Comparison of ENCODE assay signal across 30 cellular contexts in the genomic region with DNA sequence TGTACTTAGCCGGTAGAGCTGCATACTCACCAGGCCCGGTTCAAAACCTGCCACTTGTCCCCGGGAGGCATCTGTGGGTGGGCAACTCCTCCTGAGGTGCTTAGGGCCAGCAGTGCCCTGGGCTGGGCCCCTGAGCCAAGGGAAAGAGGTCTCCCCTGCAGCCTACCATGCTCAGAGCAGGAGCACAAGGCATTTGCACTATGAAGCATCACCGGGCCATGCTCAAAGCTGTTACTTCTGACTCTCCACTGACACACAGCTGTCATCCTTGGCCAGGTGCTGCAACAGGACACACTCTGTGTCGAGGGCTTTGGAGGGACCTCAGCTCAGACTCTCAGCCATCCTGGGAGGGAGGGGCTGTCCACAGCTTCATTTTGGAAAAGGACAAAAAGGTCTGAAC. TPM values are rescaled to one million over a fixed set of nuclear protein-coding genes. Genes with fewer than 3 reads are reported as not detected.
DNase-seq lines count a peak whose midpoint lies in the region; ATAC-seq, FAIRE-seq and TF ChIP-seq lines count a peak whose summit lies in the region.
"Had no signal": no experiment of that assay in that cellular context is flagged by ENCODE, and none has a peak within 500 bp of the region (broad histone marks: within the 10 kb centered on the region; RNA-seq: fewer than 3 reads in every experiment).

No MANE protein-coding gene starts in this region.

- no peak overlapping the region for H2AFZ ChIP-seq in neural progenitor cell (replicated peaks)

- no peaks in the 10 kb centered on the region for H3F3A ChIP-seq in neural progenitor cell (ENCODE audit: low read depth)

- H3K4me3 ChIP-seq in neural progenitor cell: no peak overlapping the region
- H3K4me3 ChIP-seq: BLaER1 treated with 17β-estradiol and CSF1 and Interleukin-3, amounts not matched to agents 10 nM and 100 nM; K562; SK-N-MC had no signal

- H3K9ac ChIP-seq in neural progenitor cell: no peak overlapping the region
- H3K9ac ChIP-seq: BLaER1 treated with 17β-estradiol and CSF1 and Interleukin-3, amounts not matched to agents 10 nM and 100 nM had no signal

- peaks cover 9% of the 10 kb centered on the region for H3K4me1 ChIP-seq in neural progenitor cell

- H3K27me3 ChIP-seq in neural progenitor cell: no peaks in the 10 kb centered on the region
- H3K27me3 ChIP-seq: BLaER1 treated with 17β-estradiol and CSF1 and Interleukin-3, amounts not matched to agents 10 nM and 100 nM had no signal

- H3K36me3 ChIP-seq in neural progenitor cell: no peaks in the 10 kb centered on the region
- H3K36me3 ChIP-seq: BLaER1 treated with 17β-estradiol and CSF1 and Interleukin-3, amounts not matched to agents 10 nM and 100 nM had no signal

- no peaks in the 10 kb centered on the region for H3K79me2 ChIP-seq in neural progenitor cell (ENCODE audit: low read depth)

- H3K9me3 Mint-ChIP-seq in activated T-helper 17 cell treated with anti-CD3 and anti-CD28 coated beads, Interleukin-2, amount 50 U/mL, for 72 hours: no peaks in the 10 kb centered on the region
- H3K9me3 Mint-ChIP-seq in neural progenitor cell: no peaks in the 10 kb centered on the region
- H3K9me3 Mint-ChIP-seq: CD4-positive, alpha-beta T cell had no signal

- FAIRE-seq in HTR-8/SVneo (lab: Jason Lieb, UNC): peak; percentile 44
- FAIRE-seq: D721Med, G401.6 had no signal

- H3K36me3 Mint-ChIP-seq in activated T-helper 17 cell treated with anti-CD3 and anti-CD28 coated beads, Interleukin-2, amount 50 U/mL, for 72 hours (ENCODE audit: low read depth): no peaks in the 10 kb centered on the region
- no peaks in the 10 kb centered on the region for H3K36me3 Mint-ChIP-seq in neural progenitor cell

- H3K4me3 Mint-ChIP-seq in activated T-helper 17 cell treated with anti-CD3 and anti-CD28 coated beads, Interleukin-2, amount 50 U/mL, for 72 hours: no peak overlapping the region
- H3K4me3 Mint-ChIP-seq in neural progenitor cell: no peak overlapping the region
- H3K4me3 Mint-ChIP-seq: CD4-positive, alpha-beta T cell had no signal

- H3K9me3 ChIP-seq in neural progenitor cell (ENCODE audit: low read depth): no peaks in the 10 kb centered on the region
- H3K9me3 ChIP-seq: BLaER1 treated with 17β-estradiol and CSF1 and Interleukin-3, amounts not matched to agents 10 nM and 100 nM had no signal

- ATAC-seq in activated T-helper 17 cell treated with anti-CD3 and anti-CD28 coated beads, Interleukin-2, amount 50 U/mL, for 72 hours (replicated peaks): peak; percentile 11
- ATAC-seq in HG02610 (IDR thresholded peaks at IDR 0.05; ENCODE audit: unreplicated experiment): no peak
- ATAC-seq: K562 had no signal

- H3K4me2 ChIP-seq in neural progenitor cell: no peak overlapping the region
- H3K4me2 ChIP-seq: BLaER1 treated with 17β-estradiol and CSF1 and Interleukin-3, amounts not matched to agents 10 nM and 100 nM had no signal

- H3K27me3 Mint-ChIP-seq in activated T-helper 17 cell treated with anti-CD3 and anti-CD28 coated beads, Interleukin-2, amount 50 U/mL, for 72 hours: peaks cover 10% of the 10 kb centered on the region
- peaks cover 2% of the 10 kb centered on the region for H3K27me3 Mint-ChIP-seq in neural progenitor cell (ENCODE audit: insufficient read depth, low read depth)

- no peak for TF ChIP-seq CTCF in neural progenitor cell (IDR thresholded peaks at IDR 0.05)

- DNase-seq in NCI-H2171 treated with DMSO at 0.1 percent for 48 hours (lab: John Stamatoyannopoulos, UW): peak; percentile 44
- DNase-seq in NCI-H2171 (lab: John Stamatoyannopoulos, UW): no peak
- no peak for DNase-seq in HTR-8/SVneo (ENCODE audit: insufficient read length, low spot score)
- DNase-seq in neural progenitor cell (ENCODE audit: low spot score): no peak
- no peak for DNase-seq in KG1 (lab: John Stamatoyannopoulos, UW)
- no peak for DNase-seq in AG08396 (ENCODE audit: low spot score)
- DNase-seq: 8988T; AML-193; CD4-positive, alpha-beta T cell; MV-4-11; NCI-H1105 treated with DMSO at 0.1 percent for 48 hours; NCI-H146; NCI-H2029; NCI-H226; NCI-H510A; NCI-H748 treated with DMSO at 0.1 percent for 48 hours; RPMI8226; SIG-M5 had no signal

- no peaks in the 10 kb centered on the region for H4K20me1 ChIP-seq in neural progenitor cell (ENCODE audit: low read depth)

- H3K27ac Mint-ChIP-seq in activated T-helper 17 cell treated with anti-CD3 and anti-CD28 coated beads, Interleukin-2, amount 50 U/mL, for 72 hours: no peak overlapping the region
- peak overlapping the region; percentile 88 for H3K27ac Mint-ChIP-seq in neural progenitor cell
- H3K27ac Mint-ChIP-seq: CD4-positive, alpha-beta T cell had no signal

- H3K27ac ChIP-seq in neural progenitor cell: no peak overlapping the region
- H3K27ac ChIP-seq: BLaER1 treated with 17β-estradiol and CSF1 and Interleukin-3, amounts not matched to agents 10 nM and 100 nM; HL-60; SK-N-MC had no signal

- H3K4me1 Mint-ChIP-seq in activated T-helper 17 cell treated with anti-CD3 and anti-CD28 coated beads, Interleukin-2, amount 50 U/mL, for 72 hours: no peaks in the 10 kb centered on the region
- peaks cover 28% of the 10 kb centered on the region for H3K4me1 Mint-ChIP-seq in neural progenitor cell

RNA-seq across cellular contexts. Expression of a gene that starts 37.2 kb away (rescaled TPM):
- not detected for total RNA-seq in activated T-helper 17 cell treated with anti-CD3 and anti-CD28 coated beads, Interleukin-2, amount 50 U/mL, for 72 hours
- total RNA-seq in neural progenitor cell (ENCODE audit: low replicate concordance): not detected in 2 replicates
- total RNA-seq: CD4-positive, alpha-beta T cell; H4; K562; LHCN-M2; MCF 10A; T-helper 1 cell treated with Interleukin-12 subunit alpha and Interleukin-12 subunit beta and Interleukin-4 antibody, amounts not matched to agents 30 ng/mL and 1 ng/mL, for 36 hours had no signal

RNA-seq across cellular contexts. Expression of a gene that starts 37.3 kb away (rescaled TPM):
- not detected for total RNA-seq in activated T-helper 17 cell treated with anti-CD3 and anti-CD28 coated beads, Interleukin-2, amount 50 U/mL, for 72 hours
- 12.6 and 18.9 TPM in 2 replicates for total RNA-seq in neural progenitor cell (ENCODE audit: low replicate concordance)
- total RNA-seq: CD4-positive, alpha-beta T cell; K562; LHCN-M2; T-helper 1 cell treated with Interleukin-12 subunit alpha and Interleukin-12 subunit beta and Interleukin-4 antibody, amounts not matched to agents 30 ng/mL and 1 ng/mL, for 36 hours had no signal

RNA-seq across cellular contexts. Expression of a gene that starts 52.4 kb away (rescaled TPM):
- 1 to 10 TPM in 1 of 2 donors, under 1 TPM in 1; 0.48 to 2.5 TPM for total RNA-seq in activated T-helper 17 cell treated with anti-CD3 and anti-CD28 coated beads, Interleukin-2, amount 50 U/mL, for 72 hours
- total RNA-seq in neural progenitor cell (ENCODE audit: low replicate concordance): 0.77 TPM in 1 of 2 replicates, not detected in the other

Comparison
In these comparisons a context has a peak if more than half of its experiments do, and no peak if none do; other contexts are left out.
1. RNA of a gene that starts 37.3 kb away (total RNA-seq): 12.6 to 18.9 TPM in neural progenitor cell; not detected in activated T-helper 17 cell treated with anti-CD3 and anti-CD28 coated beads, Interleukin-2, amount 50 U/mL, for 72 hours; every median in the first group is over 10 times any median in the second.